9 cellular contexts compared by ENCODE assay signal in the genomic region with DNA sequence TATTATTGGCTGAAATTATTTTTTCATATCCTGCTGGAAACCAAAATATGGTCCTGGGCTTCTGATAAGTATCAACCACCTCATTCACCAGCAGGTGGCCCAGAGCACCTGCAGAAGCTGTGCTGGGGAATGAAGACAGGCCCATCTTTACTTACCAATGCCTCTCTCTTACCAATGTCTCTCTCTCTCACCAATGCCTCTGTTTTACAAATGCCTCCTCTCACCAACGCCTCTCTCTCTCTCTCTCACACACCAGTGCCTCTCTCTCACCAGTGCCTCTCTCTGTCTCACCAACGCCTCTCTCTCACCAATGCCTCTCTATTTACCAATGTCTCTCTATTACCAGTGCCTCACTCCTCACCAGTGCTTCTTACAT. TPM values are rescaled to one million over a fixed set of nuclear protein-coding genes. Genes with fewer than 3 reads are reported as not detected.
DNase-seq lines count a peak whose midpoint lies in the region; ATAC-seq, FAIRE-seq and TF ChIP-seq lines count a peak whose summit lies in the region.
"Had no signal": no experiment of that assay in that cellular context is flagged by ENCODE, and none has a peak within 500 bp of the region (broad histone marks: within the 10 kb centered on the region; RNA-seq: fewer than 3 reads in every experiment).

No MANE protein-coding gene starts in this region.

- H3K9me3 Mint-ChIP-seq in activated T-helper 1 cell treated with anti-CD3 and anti-CD28 coated beads, Interleukin-12 subunit alpha, Interleukin-12 subunit beta, Interleukin-2, Interleukin-4 antibody, amounts not matched to agents 30 ng/mL and 10 ng/mL and 1 ng/mL, durations not matched to agents 14 hours and 24 hours and 36 hours, result no peaks in the 10 kb centered on the region

- H3K4me3 ChIP-seq in HepG2 (replicated peaks in 1 of 3; ENCODE audit: insufficient read depth in 1 of 3, low read depth in 2 of 3, low read length in 3 of 3), result no peak overlapping the region
- no peak overlapping the region for H3K4me3 ChIP-seq in right lobe of liver
- no peak overlapping the region for H3K4me3 ChIP-seq in NB4 (ENCODE audit: low read depth, low read length)
- no peak overlapping the region for H3K4me3 ChIP-seq in retinal pigment epithelial cell (ENCODE audit: low read length)
- H3K4me3 ChIP-seq in sigmoid colon, result no peak overlapping the region

- no peak overlapping the region for H3K9ac ChIP-seq in HepG2 (ENCODE audit: insufficient read depth, low read depth, low read length)

- H3K4me1 Mint-ChIP-seq in activated T-helper 1 cell treated with anti-CD3 and anti-CD28 coated beads, Interleukin-12 subunit alpha, Interleukin-12 subunit beta, Interleukin-2, Interleukin-4 antibody, amounts not matched to agents 30 ng/mL and 10 ng/mL and 1 ng/mL, durations not matched to agents 14 hours and 24 hours and 36 hours (ENCODE audit: low read depth), result peaks cover 44% of the 10 kb centered on the region

- whole genome bisulfite sequencing in HepG2 (ENCODE audit: low lambda C conversion rate), result 3% methylated on average over 2 of the region's 2 CpGs
- 6% methylated on average over 2 of the region's 2 CpGs for WGBS in right lobe of liver (ENCODE audit: insufficient coverage, low coverage, low lambda C conversion rate, missing lambda C conversion rate)
- WGBS in sigmoid colon, 2 donors, result 39 to 50% methylated on average over 2 of the region's 2 CpGs

- H3K27ac Mint-ChIP-seq in activated T-helper 1 cell treated with anti-CD3 and anti-CD28 coated beads, Interleukin-12 subunit alpha, Interleukin-12 subunit beta, Interleukin-2, Interleukin-4 antibody, amounts not matched to agents 30 ng/mL and 10 ng/mL and 1 ng/mL, durations not matched to agents 14 hours and 24 hours and 36 hours, result peak overlapping the region; percentile 85

- in situ Hi-C loops in HepG2 (cut with HindIII; ENCODE audit: extremely low pct_ligation_motif_present, low pct_unique_long_range_greater_than_20kb) (loop anchor here (10.0 kb wide), 1 partner anchor 52 kb away; no protein-coding TSS in a partner anchor), G401 (cut with HindIII; ENCODE audit: low sequenced_read_pairs) (no loop called here)

- TF ChIP-seq RAD21 in HepG2 (CRISPR knock-in tag; IDR thresholded peaks at IDR 0.05), result peak; percentile 34; the same call in 1 of the 2 replicates

- peak; percentile 72 for FAIRE-seq in HepG2 (lab: Jason Lieb, UNC)

- no peaks in the 10 kb centered on the region for H3K27me3 Mint-ChIP-seq in activated T-helper 1 cell treated with anti-CD3 and anti-CD28 coated beads, Interleukin-12 subunit alpha, Interleukin-12 subunit beta, Interleukin-2, Interleukin-4 antibody, amounts not matched to agents 30 ng/mL and 10 ng/mL and 1 ng/mL, durations not matched to agents 14 hours and 24 hours and 36 hours (ENCODE audit: insufficient read depth)

- no peak overlapping the region for H3K27ac ChIP-seq in HepG2 (ENCODE audit: extremely low read length, insufficient read depth, low read length)
- H3K27ac ChIP-seq in right lobe of liver, result no peak overlapping the region
- no peak overlapping the region for H3K27ac ChIP-seq in sigmoid colon
- H3K27ac ChIP-seq: neutrophil had no signal

- H3K36me3 ChIP-seq in HepG2 (replicated peaks in 1 of 2; ENCODE audit: control insufficient read depth in 1 of 2, insufficient read depth in 2 of 2, low read length in 2 of 2) (no peaks in the 10 kb centered on the region), right lobe of liver (no peaks in the 10 kb centered on the region), sigmoid colon (no peaks in the 10 kb centered on the region)
- H3K36me3 ChIP-seq: neutrophil had no signal

- H3K27me3 ChIP-seq in HepG2 (ENCODE audit: control insufficient read depth in 1 of 2, insufficient read depth in 2 of 2, low read length in 2 of 2) (peaks cover 20 to 83% of the 10 kb centered on the region in 2 experiments; a peak in 4 of 5 replicates), right lobe of liver (peaks cover 0 to 18% of the 10 kb centered on the region in 2 donors), sigmoid colon (peaks cover 19 to 57% (median 30%) of the 10 kb centered on the region in 3 donors)

- no peak overlapping the region for H2AFZ ChIP-seq in HepG2 (ENCODE audit: low read length)

- no peaks in the 10 kb centered on the region; the same call in 1 of the 2 replicates for H4K20me1 ChIP-seq in HepG2 (ENCODE audit: insufficient read depth, low read length)

- H3K4me3 Mint-ChIP-seq in activated T-helper 1 cell treated with anti-CD3 and anti-CD28 coated beads, Interleukin-12 subunit alpha, Interleukin-12 subunit beta, Interleukin-2, Interleukin-4 antibody, amounts not matched to agents 30 ng/mL and 10 ng/mL and 1 ng/mL, durations not matched to agents 14 hours and 24 hours and 36 hours, result peak overlapping the region; percentile 73

- H3K9me3 ChIP-seq in HepG2 (ENCODE audit: low read length), result no peaks in the 10 kb centered on the region
- H3K9me3 ChIP-seq in right lobe of liver, result no peaks in the 10 kb centered on the region
- no peaks in the 10 kb centered on the region for H3K9me3 ChIP-seq in sigmoid colon
- H3K9me3 ChIP-seq: neutrophil had no signal

- POLR2A ChIA-PET in HepG2 (lab: Yijun Ruan, JAX), result no interaction called here

- no peaks in the 10 kb centered on the region for H3K79me2 ChIP-seq in HepG2 (ENCODE audit: insufficient read depth, low read length)

- peaks cover 5% of the 10 kb centered on the region; the same call in 1 of the 2 replicates for H3K4me1 ChIP-seq in HepG2 (ENCODE audit: insufficient read depth, low read length)
- peaks cover 0 to 11% (median 0%) of the 10 kb centered on the region in 4 donors for H3K4me1 ChIP-seq in right lobe of liver
- H3K4me1 ChIP-seq in sigmoid colon, result peaks cover 0 to 21% (median 11%) of the 10 kb centered on the region in 4 donors

- ATAC-seq in HepG2 (peak; percentile 69), right lobe of liver (no peak), HG03565 (IDR thresholded peaks at IDR 0.05; ENCODE audit: unreplicated experiment) (no peak)

- H3K36me3 Mint-ChIP-seq in activated T-helper 1 cell treated with anti-CD3 and anti-CD28 coated beads, Interleukin-12 subunit alpha, Interleukin-12 subunit beta, Interleukin-2, Interleukin-4 antibody, amounts not matched to agents 30 ng/mL and 10 ng/mL and 1 ng/mL, durations not matched to agents 14 hours and 24 hours and 36 hours (ENCODE audit: low read depth), result peaks cover 17% of the 10 kb centered on the region

- TF ChIP-seq CTCF in HepG2 (CRISPR knock-in tag; IDR thresholded peaks at IDR 0.05), result peak; percentile 67
- no peak for TF ChIP-seq CTCF in right lobe of liver (IDR thresholded peaks at IDR 0.05)
- TF ChIP-seq CTCF in NB4 (IDR thresholded peaks at IDR 0.05; ENCODE audit: low read depth, low read length), result no peak
- peak; percentile 43 for TF ChIP-seq CTCF in retinal pigment epithelial cell (conservative IDR thresholded peaks at IDR 0.05; ENCODE audit: low read depth, low read length)
- TF ChIP-seq CTCF in sigmoid colon (IDR thresholded peaks at IDR 0.05), result no peak

- CTCF ChIA-PET in HepG2 (lab: Yijun Ruan, JAX; ENCODE audit: low intra/inter-chr PET ratio, low total read pairs), result interaction anchor here (2.1 to 3.5 kb wide), 4 partner anchors 30 to 92 kb away, joined by 11 to 36 read pairs (median 26); no protein-coding TSS in a partner anchor

- H3K4me2 ChIP-seq in HepG2 (ENCODE audit: low read depth, low read length), result no peak overlapping the region

- DNase-seq in HepG2 (ENCODE audit: low spot score) (peak; percentile 32), right lobe of liver (no peak), NB4 (ENCODE audit: low read depth) (peak; percentile 12), retinal pigment epithelial cell (ENCODE audit: low read depth) (no peak), G401 (ENCODE audit: low spot score) (no peak), sigmoid colon (no peak)
- DNase-seq in activated T-helper 1 cell treated with anti-CD3 and anti-CD28 coated beads, Interleukin-12 subunit alpha, Interleukin-12 subunit beta, Interleukin-2, Interleukin-4 antibody, amounts not matched to agents 30 ng/mL and 10 ng/mL and 1 ng/mL, durations not matched to agents 14 hours and 24 hours and 36 hours (ENCODE audit: low spot score), result peak; percentile 50

- BruUV-seq in HepG2 (replicated peaks; lab: Mats Ljungman, UMichigan), result no TSS peak

- intact Hi-C loops in HepG2 (cut with micrococcal nuclease; ENCODE audit: unreplicated experiment), result no loop called here
- intact Hi-C loops in right lobe of liver (cut with DNase I), result no loop called here
- intact Hi-C loops in activated T-helper 1 cell treated with anti-CD3 and anti-CD28 coated beads, Interleukin-12 subunit alpha, Interleukin-12 subunit beta, Interleukin-2, Interleukin-4 antibody, amounts not matched to agents 30 ng/mL and 10 ng/mL and 1 ng/mL, durations not matched to agents 14 hours and 24 hours and 36 hours (cut with micrococcal nuclease), result loop anchor here (1.0 to 2.0 kb wide), 3 partner anchors 53 to 380 kb away; partner anchors contain the start of genes FAHD2A and ZNF514
- intact Hi-C loops in sigmoid colon (cut with DNase I), result loop anchor here (5.0 kb wide), 2 partner anchors 54 to 94 kb away; no protein-coding TSS in a partner anchor

- TF ChIP-seq EP300 in HepG2 (IDR thresholded peaks at IDR 0.05; ENCODE audit: low read depth in 2 of 2, low read length in 2 of 2) (no peak), HepG2 (CRISPR knock-in tag; IDR thresholded peaks at IDR 0.05; ENCODE audit: borderline replicate concordance) (no peak), sigmoid colon (IDR thresholded peaks at IDR 0.05) (no peak)

- TF ChIP-seq POLR2A in HepG2 (IDR thresholded peaks at IDR 0.05; ENCODE audit: insufficient read depth in 1 of 2, low read depth in 2 of 2, low read length in 2 of 2), result no peak
- TF ChIP-seq POLR2A in right lobe of liver (IDR thresholded peaks at IDR 0.05), result no peak
- no peak for TF ChIP-seq POLR2A in NB4 (IDR thresholded peaks at IDR 0.05; ENCODE audit: extremely low read depth, insufficient read length)
- no peak for TF ChIP-seq POLR2A in sigmoid colon (IDR thresholded peaks at IDR 0.05)

RNA-seq across cellular contexts. Expression of gene MAL, which starts 2.3 kb away (rescaled TPM):
- total RNA-seq in HepG2 (2016; rRNA removed; fragmentation: Illumina TruSeq; extraction: Trizol), result not detected in 2 replicates
- not detected in 2 replicates for total RNA-seq in HepG2 (2016; cell fraction: cytosol; rRNA removed; fragmentation: Illumina TruSeq; extraction: Trizol; ENCODE audit: low read depth)
- total RNA-seq in HepG2 (2016; cell fraction: insoluble cytoplasmic fraction; rRNA removed; fragmentation: Illumina TruSeq; extraction: Trizol), result not detected in 2 replicates
- not detected in 2 replicates for total RNA-seq in HepG2 (2016; cell fraction: membrane; rRNA removed; fragmentation: Illumina TruSeq; extraction: Trizol)
- total RNA-seq in HepG2 (2016; cell fraction: nucleus; rRNA removed; fragmentation: Illumina TruSeq; extraction: Trizol), result not detected in 2 replicates
- not detected in 2 replicates for polyA plus RNA-seq in HepG2 (2011; rRNA removed)
- not detected in 2 replicates for polyA plus RNA-seq in HepG2 (2011; cell fraction: cytosol; rRNA removed)
- polyA plus RNA-seq in HepG2 (2011; cell fraction: nucleus; rRNA removed), result not detected in 2 replicates
- polyA plus RNA-seq in HepG2 (2012), result not detected in 2 replicates
- not detected in 2 replicates for polyA plus RNA-seq in HepG2 (2016; cell fraction: cytosol; fragmentation: Illumina TruSeq; extraction: Trizol; ENCODE audit: low read depth)
- polyA plus RNA-seq in HepG2 (2016; cell fraction: insoluble cytoplasmic fraction; fragmentation: Illumina TruSeq; extraction: Trizol; ENCODE audit: low read depth), result not detected in 2 replicates
- polyA plus RNA-seq in HepG2 (2016; cell fraction: membrane; fragmentation: Illumina TruSeq; extraction: Trizol; ENCODE audit: low read depth), result not detected in 2 replicates
- polyA plus RNA-seq in HepG2 (2016; cell fraction: nucleus; fragmentation: Illumina TruSeq; extraction: Trizol; ENCODE audit: insufficient read depth, low read depth), result not detected in 2 replicates
- polyA minus RNA-seq in HepG2 (2011; rRNA and poly(A)+ RNA removed; ENCODE audit: low replicate concordance), result not detected in 2 replicates
- not detected in 2 replicates for polyA minus RNA-seq in HepG2 (2011; cell fraction: cytosol; rRNA and poly(A)+ RNA removed)
- not detected in 2 replicates for polyA minus RNA-seq in HepG2 (2011; cell fraction: nucleus; rRNA and poly(A)+ RNA removed)
- under 1 TPM in 1 of 6 experiments, not detected in 5; 0.24 TPM for total RNA-seq in right lobe of liver
- total RNA-seq in activated T-helper 1 cell treated with anti-CD3 and anti-CD28 coated beads, Interleukin-12 subunit alpha, Interleukin-12 subunit beta, Interleukin-2, Interleukin-4 antibody, amounts not matched to agents 30 ng/mL and 10 ng/mL and 1 ng/mL, durations not matched to agents 14 hours and 24 hours and 36 hours, result 264 and 272 TPM in 2 replicates
- not detected in 2 replicates for total RNA-seq in G401 (2014; rRNA removed; shearing (Covaris generic))
- total RNA-seq in sigmoid colon, result 10 to 100 TPM in 3 of 4 donors, 1 to 10 TPM in 1; 7.6 to 28.9 (median 15.9) TPM
- polyA plus RNA-seq in sigmoid colon, result 1 to 10 TPM in 2 of 3 donors, under 1 TPM in 1; 0.69 to 8.4 (median 7.4) TPM

Comparison
In these comparisons a context has a peak if more than half of its experiments do, and no peak if none do; other contexts are left out.
1. DNase-seq: peak in HepG2 (single experiment), NB4 (single experiment) and activated T-helper 1 cell treated with anti-CD3 and anti-CD28 coated beads, Interleukin-12 subunit alpha, Interleukin-12 subunit beta, Interleukin-2, Interleukin-4 antibody, amounts not matched to agents 30 ng/mL and 10 ng/mL and 1 ng/mL, durations not matched to agents 14 hours and 24 hours and 36 hours (single experiment); none in right lobe of liver (0 of 3), retinal pigment epithelial cell (single experiment), G401 (single experiment) and sigmoid colon (single experiment).
2. CTCF ChIP-seq: peak in HepG2 (single experiment) and retinal pigment epithelial cell (single experiment); none in right lobe of liver (0 of 4), NB4 (single experiment) and sigmoid colon (0 of 4).
3. intact Hi-C loops: an anchor here in activated T-helper 1 cell treated with anti-CD3 and anti-CD28 coated beads, Interleukin-12 subunit alpha, Interleukin-12 subunit beta, Interleukin-2, Interleukin-4 antibody, amounts not matched to agents 30 ng/mL and 10 ng/mL and 1 ng/mL, durations not matched to agents 14 hours and 24 hours and 36 hours (1.0 to 2.0 kb wide) and sigmoid colon (5.0 kb wide); none called in HepG2 and right lobe of liver.